In genomic region chr3:53483821-53484220, GRCh38 we compare ENCODE assay signal across 17 cellular contexts. TPM values are rescaled to one million over a fixed set of nuclear protein-coding genes. Genes with fewer than 3 reads are reported as not detected.
DNase-seq lines count a peak whose midpoint lies in the region; TF ChIP-seq lines count a peak whose summit lies in the region.
"Had no signal": no experiment of that assay in that cellular context is flagged by ENCODE, and none has a peak within 500 bp of the region (broad histone marks: within the 10 kb centered on the region; RNA-seq: fewer than 3 reads in every experiment).

No MANE protein-coding gene starts in this region.

- in situ Hi-C loops in SK-MEL-5 (cut with HindIII; ENCODE audit: low pct_unique_long_range_greater_than_20kb, low sequenced_read_pairs), result no loop called here

- DNase-seq in SK-MEL-5 (ENCODE audit: low read depth, low spot score) (peak; percentile 69), pons (ENCODE audit: low spot score) (peak; percentile 59), NCI-H2107 treated with DMSO at 0.1 percent for 48 hours (lab: John Stamatoyannopoulos, UW; ENCODE audit: unreplicated experiment) (no peak), kidney glomerular epithelial cell (lab: John Stamatoyannopoulos, UW) (no peak), iPS-NIHi11 (ENCODE audit: low spot score) (no peak)
- DNase-seq: 8988T; C1 segment of cervical spinal cord; CD4-positive, CD25-positive, alpha-beta regulatory T cell; CD8-positive, alpha-beta T cell; DMS 273 treated with DMSO at 0.1 percent for 48 hours; DMS79; EL; GDM1; H9; HFFc6 had no signal

- TF ChIP-seq CTCF in C4-2B (conservative IDR thresholded peaks at IDR 0.05), result no peak

- peak overlapping the region; percentile 14 for H3K27ac ChIP-seq in C4-2B

RNA-seq across cellular contexts. Expression of gene CACNA1D, which starts 10.6 kb away (rescaled TPM):
- total RNA-seq in SK-MEL-5 (2014; rRNA removed; shearing (Covaris generic)), result 3.2 and 5.3 TPM in 2 replicates
- 3.2 and 6.1 TPM in 2 replicates for polyA plus RNA-seq in SK-MEL-5 (2015; cell fraction: cytosol; rRNA removed)
- 12.1 and 33.1 TPM in 2 replicates for polyA plus RNA-seq in SK-MEL-5 (2015; cell fraction: nucleus; rRNA removed)
- total RNA-seq: A673; CD8-positive, alpha-beta T cell had no signal

Comparison
In these comparisons a context has a peak if more than half of its experiments do, and no peak if none do; other contexts are left out.
1. DNase-seq: peak in SK-MEL-5 (single experiment) and pons (single experiment); none in NCI-H2107 treated with DMSO at 0.1 percent for 48 hours (single experiment), kidney glomerular epithelial cell (single experiment) and iPS-NIHi11 (single experiment).